ENCODE assay signal across 18 cellular contexts in the genomic region with DNA sequence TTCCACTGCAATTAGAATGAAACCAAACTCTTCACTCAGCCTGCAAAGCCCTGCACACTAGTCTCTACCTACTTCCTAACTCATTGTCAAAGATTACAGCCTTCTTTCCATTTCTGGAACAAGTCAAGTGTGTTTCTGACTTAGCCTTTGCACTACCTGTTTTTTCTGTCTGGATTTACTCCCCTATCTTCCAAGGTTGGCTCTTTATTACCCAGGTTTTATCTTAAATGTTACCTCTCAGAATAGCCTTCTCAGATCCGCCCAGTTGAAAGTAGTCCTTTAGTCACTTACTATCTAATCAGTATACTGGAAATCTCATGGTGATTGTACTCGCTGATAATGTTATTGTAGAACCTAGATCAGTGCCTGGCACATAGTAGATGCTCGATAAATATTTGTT.
"Had no signal": no experiment of that assay in that cellular context is flagged by ENCODE, and none has a peak within 500 bp of the region (broad histone marks: within the 10 kb centered on the region; RNA-seq: fewer than 3 reads in every experiment).

No MANE protein-coding gene starts in this region.

- H3K27ac ChIP-seq: coronary artery, foreskin keratinocyte, ovary, right atrium auricular region, sigmoid colon, skin epidermis, thoracic aorta, uterus had no signal

- ATAC-seq: left cardiac atrium, natural killer cell had no signal

- FAIRE-seq: endothelial cell of umbilical vein, kidney had no signal

- H3K4me3 ChIP-seq: coronary artery, ovary, right atrium auricular region, sigmoid colon, skin epidermis, stomach, thoracic aorta, uterus had no signal

- H3K9me3 ChIP-seq: ovary, right atrium auricular region, sigmoid colon, stomach, thoracic aorta, uterus had no signal

- DNase-seq: effector CD4-positive, alpha-beta T cell; endodermal cell; erythroblast; kidney; left cardiac atrium; natural killer cell; ovary; sigmoid colon; stimulated activated naive CD4-positive, alpha-beta T cell; stomach; substantia nigra; uterus had no signal

- H3K27me3 ChIP-seq: foreskin keratinocyte, ovary, right atrium auricular region, sigmoid colon, stomach, uterus had no signal

- H3K36me3 ChIP-seq: ovary, sigmoid colon, thoracic aorta, uterus had no signal
